ENCODE assay signal across 3 cellular contexts in genomic region chr20:8131598-8132014, GRCh38.
A peak's percentile ranks its signal among the peaks of the same experiment; 100 is the strongest.
TF ChIP-seq lines count a peak whose summit lies in the region.

No MANE protein-coding gene starts in this region.

TF ChIP-seq in A549, 52 proteins besides CTCF, POLR2A, EP300 and RAD21:
- TF ChIP-seq, protein P1, sequence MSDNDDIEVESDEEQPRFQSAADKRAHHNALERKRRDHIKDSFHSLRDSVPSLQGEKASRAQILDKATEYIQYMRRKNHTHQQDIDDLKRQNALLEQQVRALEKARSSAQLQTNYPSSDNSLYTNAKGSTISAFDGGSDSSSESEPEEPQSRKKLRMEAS (IDR thresholded peaks at IDR 0.05) = no peak
- no peak for TF ChIP-seq HDAC2 (IDR thresholded peaks at IDR 0.05)
- TF ChIP-seq CHD4 (IDR thresholded peaks at IDR 0.05; ENCODE audit: borderline replicate concordance) = no peak
- no peak for TF ChIP-seq SMC3 (IDR thresholded peaks at IDR 0.05)
- TF ChIP-seq BCL3 (IDR thresholded peaks at IDR 0.05) = no peak
- TF ChIP-seq FOSL2 (IDR thresholded peaks at IDR 0.05) = no peak
- no peak for TF ChIP-seq FOSL2 (CRISPR knock-in tag; IDR thresholded peaks at IDR 0.05)
- TF ChIP-seq, protein P2, sequence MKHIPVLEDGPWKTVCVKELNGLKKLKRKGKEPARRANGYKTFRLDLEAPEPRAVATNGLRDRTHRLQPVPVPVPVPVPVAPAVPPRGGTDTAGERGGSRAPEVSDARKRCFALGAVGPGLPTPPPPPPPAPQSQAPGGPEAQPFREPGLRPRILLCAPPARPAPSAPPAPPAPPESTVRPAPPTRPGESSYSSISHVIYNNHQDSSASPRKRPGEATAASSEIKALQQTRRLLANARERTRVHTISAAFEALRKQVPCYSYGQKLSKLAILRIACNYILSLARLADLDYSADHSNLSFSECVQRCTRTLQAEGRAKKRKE (CRISPR knock-in tag; IDR thresholded peaks at IDR 0.05; ENCODE audit: low read depth) = no peak
- no peak for TF ChIP-seq ELK1 (IDR thresholded peaks at IDR 0.05; ENCODE audit: low read depth, low read length)
- TF ChIP-seq KDM5A (IDR thresholded peaks at IDR 0.05) = no peak
- no peak for TF ChIP-seq RARB (CRISPR knock-in tag; IDR thresholded peaks at IDR 0.05)
- no peak for TF ChIP-seq PHF8 (IDR thresholded peaks at IDR 0.05; ENCODE audit: borderline replicate concordance, low read depth)
- TF ChIP-seq HOXB5 (CRISPR knock-in tag; IDR thresholded peaks at IDR 0.05) = no peak
- TF ChIP-seq FOXS1 (CRISPR knock-in tag; IDR thresholded peaks at IDR 0.05) = no peak
- TF ChIP-seq JUN (IDR thresholded peaks at IDR 0.05) = no peak
- no peak for TF ChIP-seq SREBF2 (IDR thresholded peaks at IDR 0.05)
- TF ChIP-seq ZC3H11A (IDR thresholded peaks at IDR 0.05) = no peak
- TF ChIP-seq MAZ (IDR thresholded peaks at IDR 0.05; ENCODE audit: borderline replicate concordance, low read depth, low read length) = no peak
- no peak for TF ChIP-seq ZFP36 (IDR thresholded peaks at IDR 0.05; ENCODE audit: borderline replicate concordance, partially characterized antibody)
- TF ChIP-seq CBX8 (IDR thresholded peaks at IDR 0.05) = no peak

TF ChIP-seq in IMR-90, 13 proteins besides CTCF, POLR2A, EP300 and RAD21:
- TF ChIP-seq RCOR1 (IDR thresholded peaks at IDR 0.05; ENCODE audit: insufficient replicate concordance, low read length) (no peak), BHLHE40 (IDR thresholded peaks at IDR 0.05; ENCODE audit: low read depth, low read length) (no peak), NFE2L2 (IDR thresholded peaks at IDR 0.05; ENCODE audit: low read depth, low read length) (no peak), SMC3 (IDR thresholded peaks at IDR 0.05; ENCODE audit: low read depth, low read length) (no peak), FOS (IDR thresholded peaks at IDR 0.05; ENCODE audit: low read depth, low read length) (no peak), RFX5 (IDR thresholded peaks at IDR 0.05; ENCODE audit: low read depth, low read length) (no peak)

TF ChIP-seq in K562, 482 proteins besides CTCF, POLR2A, EP300 and RAD21:
- TF ChIP-seq SIX5 (IDR thresholded peaks at IDR 0.05; ENCODE audit: borderline replicate concordance in 1 of 2, insufficient read depth in 1 of 2, low read depth in 1 of 2, low read length in 2 of 2) (no peak), NRF1 (conservative IDR thresholded peaks at IDR 0.05 in 1 of 2, IDR thresholded peaks at IDR 0.05 in 1 of 2) (peak in 1 of 2 experiments; percentile 37; a peak in 2 of 4 replicates)
